22 cellular contexts compared by ENCODE assay signal in genomic region chr1:75292013-75292412, GRCh38.
"Had no signal": no experiment of that assay in that cellular context is flagged by ENCODE, and none has a peak within 500 bp of the region (broad histone marks: within the 10 kb centered on the region; RNA-seq: fewer than 3 reads in every experiment).

No MANE protein-coding gene starts in this region.

- H3K36me3 Mint-ChIP-seq: mesothelial cell of epicardium, naive B cell had no signal

- H3K27ac Mint-ChIP-seq: dendritic cell treated with granulocyte-macrophage colony-stimulating factor and Interleukin-4, amounts not matched to agents 40 ng/mL and 50 ng/mL, for 4 days; effector memory CD8-positive, alpha-beta T cell; immature natural killer cell; mesothelial cell of epicardium; naive B cell; naive thymus-derived CD8-positive, alpha-beta T cell had no signal

- H3K36me3 ChIP-seq: colonic mucosa, esophagus muscularis mucosa, gastroesophageal sphincter, heart left ventricle, lower lobe of right lung had no signal

- H3K27me3 Mint-ChIP-seq: dendritic cell treated with granulocyte-macrophage colony-stimulating factor and Interleukin-4, amounts not matched to agents 40 ng/mL and 50 ng/mL, for 4 days; effector memory CD8-positive, alpha-beta T cell; naive B cell had no signal

- H3K4me3 Mint-ChIP-seq: dendritic cell treated with granulocyte-macrophage colony-stimulating factor and Interleukin-4, amounts not matched to agents 40 ng/mL and 50 ng/mL, for 4 days; effector memory CD8-positive, alpha-beta T cell; immature natural killer cell; mesothelial cell of epicardium; naive B cell had no signal

- H3K9me3 Mint-ChIP-seq: mesothelial cell of epicardium had no signal

- H3K4me1 Mint-ChIP-seq: immature natural killer cell; mesothelial cell of epicardium; naive B cell; naive thymus-derived CD8-positive, alpha-beta T cell had no signal

- DNase-seq: colonic mucosa; cortex of kidney; effector CD8-positive, alpha-beta T cell; effector memory CD8-positive, alpha-beta T cell; heart left ventricle; hypothalamus; immature natural killer cell; islet precursor cell; kidney glomerular epithelial cell; left colon; left ventricle myocardium superior; lower lobe of right lung; mesenchymal stem cell; mucosa of descending colon; naive B cell; naive thymus-derived CD8-positive, alpha-beta T cell had no signal

- H3K27ac ChIP-seq: colonic mucosa, esophagus muscularis mucosa, foreskin keratinocyte, gastroesophageal sphincter, heart left ventricle, hepatocyte, lower lobe of right lung had no signal

- H3K9me3 ChIP-seq: colonic mucosa, esophagus muscularis mucosa, gastroesophageal sphincter, lower lobe of right lung, mucosa of descending colon had no signal

- H3K27me3 ChIP-seq: colonic mucosa, esophagus muscularis mucosa, foreskin keratinocyte, gastroesophageal sphincter, hepatocyte had no signal

- H3K4me3 ChIP-seq: colonic mucosa, esophagus muscularis mucosa, gastroesophageal sphincter, heart left ventricle, hepatocyte, lower lobe of right lung, mucosa of descending colon had no signal

- H3K4me1 ChIP-seq: colonic mucosa, foreskin keratinocyte, gastroesophageal sphincter, heart left ventricle, lower lobe of right lung had no signal
